Comparison of ENCODE assay signal across 1 cellular context in genomic region chr5:149345147-149345891, GRCh38.
TF ChIP-seq lines count a peak whose summit lies in the region.

Gene GRPEL2, plus strand, starts transcription at chr5:149345499. Its CDS starts 41 bp downstream, at chr5:149345540.

TF ChIP-seq in K562, 482 proteins besides CTCF, POLR2A, EP300 and RAD21 (continued from another document and continues in another):
- TF ChIP-seq SIX5 (IDR thresholded peaks at IDR 0.05; ENCODE audit: borderline replicate concordance in 1 of 2, insufficient read depth in 1 of 2, low read depth in 1 of 2, low read length in 2 of 2) (peak; percentile 31 to 41; a peak in 3 of 4 replicates), VEZF1 (CRISPR knock-in tag; IDR thresholded peaks at IDR 0.05) (no peak; the same call in 1 of the 2 replicates), DACH1 (IDR thresholded peaks at IDR 0.05; ENCODE audit: partially characterized antibody) (no peak), GATA2 (CRISPR knock-in tag; IDR thresholded peaks at IDR 0.05) (no peak), IRF2 (CRISPR knock-in tag; IDR thresholded peaks at IDR 0.05) (no peak), RBM17 (IDR thresholded peaks at IDR 0.05; ENCODE audit: borderline replicate concordance, low read depth, low read length) (no peak), GABPA (tag; conservative IDR thresholded peaks at IDR 0.05; ENCODE audit: low read depth) (peak; percentile 100), ETS2 (tag; IDR thresholded peaks at IDR 0.05; ENCODE audit: borderline replicate concordance, poor library complexity, severe bottlenecking) (no peak), KLF16 (IDR thresholded peaks at IDR 0.05) (no peak), ZFP36 (IDR thresholded peaks at IDR 0.05; ENCODE audit: low read depth, low read length, partially characterized antibody) (no peak), ZNF165 (CRISPR knock-in tag; IDR thresholded peaks at IDR 0.05; ENCODE audit: borderline replicate concordance) (no peak), ZHX1 (conservative IDR thresholded peaks at IDR 0.05; ENCODE audit: low read length) (no peak; the same call in 1 of the 2 replicates), ETV6 (IDR thresholded peaks at IDR 0.05; ENCODE audit: borderline replicate concordance in 1 of 2, low read depth in 2 of 2, low read length in 1 of 2) (peak; percentile 74 to 88; a peak in 3 of 4 replicates), ETV6 (CRISPR knock-in tag; IDR thresholded peaks at IDR 0.05; ENCODE audit: borderline replicate concordance) (peak; percentile 26; the same call in 1 of the 2 replicates), BRD4 (IDR thresholded peaks at IDR 0.05) (peak; percentile 61; the same call in 1 of the 2 replicates), ZKSCAN8 (CRISPR knock-in tag; IDR thresholded peaks at IDR 0.05) (no peak), SRSF3 (IDR thresholded peaks at IDR 0.05; ENCODE audit: insufficient read depth, low read length) (peak; percentile 45; the same call in 1 of the 2 replicates), ZNF217 (CRISPR knock-in tag; IDR thresholded peaks at IDR 0.05) (no peak), C11orf30 (IDR thresholded peaks at IDR 0.05; ENCODE audit: low read depth) (peak; percentile 85), SP2 (IDR thresholded peaks at IDR 0.05; ENCODE audit: extremely low read depth, low read depth, low read length, poor library complexity, severe bottlenecking) (no peak), SAP30 (IDR thresholded peaks at IDR 0.05; ENCODE audit: borderline replicate concordance, insufficient read depth, low read depth, low read length, poor library complexity, severe bottlenecking) (peak; percentile 46), CC2D1A (IDR thresholded peaks at IDR 0.05) (peak; percentile 26; the same call in 1 of the 2 replicates), LARP7 (IDR thresholded peaks at IDR 0.05) (no peak; the same call in 1 of the 2 replicates), ZNF184 (CRISPR knock-in tag; IDR thresholded peaks at IDR 0.05) (no peak), MBD2 (IDR thresholded peaks at IDR 0.05; ENCODE audit: borderline replicate concordance, low read depth) (peak; percentile 50; the same call in 1 of the 2 replicates), EWSR1 (IDR thresholded peaks at IDR 0.05; ENCODE audit: borderline replicate concordance, low read depth, partially characterized antibody) (no peak), ERF (CRISPR knock-in tag; IDR thresholded peaks at IDR 0.05) (0 out of 2 replicates have a peak, but pooled peaks have one; percentile 45), ZNF830 (CRISPR knock-in tag; IDR thresholded peaks at IDR 0.05) (peak; percentile 73; the same call in 1 of the 2 replicates), SREBF1 (IDR thresholded peaks at IDR 0.05; ENCODE audit: borderline replicate concordance, low read depth, low read length) (0 out of 2 replicates have a peak, but pooled peaks have one; percentile 16), ZNF592 (IDR thresholded peaks at IDR 0.05) (no peak), SNAPC5 (CRISPR knock-in tag; IDR thresholded peaks at IDR 0.05) (no peak), ARID2 (IDR thresholded peaks at IDR 0.05) (no peak), TRIM28 (IDR thresholded peaks at IDR 0.05) (peak; percentile 95), OTX1 (CRISPR knock-in tag; IDR thresholded peaks at IDR 0.05) (no peak), SREBF2 (CRISPR knock-in tag; IDR thresholded peaks at IDR 0.05) (no peak)
- TF ChIP-seq, protein P1, sequence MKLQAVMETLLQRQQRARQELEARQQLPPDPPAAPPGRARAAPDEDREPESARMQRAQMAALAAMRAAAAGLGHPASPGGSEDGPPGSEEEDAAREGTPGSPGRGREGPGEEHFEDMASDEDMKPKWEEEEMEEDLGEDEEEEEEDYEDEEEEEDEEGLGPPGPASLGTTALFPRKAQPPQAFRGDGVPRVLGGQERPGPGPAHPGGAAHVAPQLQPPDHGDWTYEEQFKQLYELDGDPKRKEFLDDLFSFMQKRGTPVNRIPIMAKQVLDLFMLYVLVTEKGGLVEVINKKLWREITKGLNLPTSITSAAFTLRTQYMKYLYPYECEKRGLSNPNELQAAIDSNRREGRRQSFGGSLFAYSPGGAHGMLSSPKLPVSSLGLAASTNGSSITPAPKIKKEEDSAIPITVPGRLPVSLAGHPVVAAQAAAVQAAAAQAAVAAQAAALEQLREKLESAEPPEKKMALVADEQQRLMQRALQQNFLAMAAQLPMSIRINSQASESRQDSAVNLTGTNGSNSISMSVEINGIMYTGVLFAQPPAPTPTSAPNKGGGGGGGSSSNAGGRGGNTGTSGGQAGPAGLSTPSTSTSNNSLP (IDR thresholded peaks at IDR 0.05; ENCODE audit: borderline replicate concordance, low read depth, low read length), result no peak
- TF ChIP-seq, protein P2, sequence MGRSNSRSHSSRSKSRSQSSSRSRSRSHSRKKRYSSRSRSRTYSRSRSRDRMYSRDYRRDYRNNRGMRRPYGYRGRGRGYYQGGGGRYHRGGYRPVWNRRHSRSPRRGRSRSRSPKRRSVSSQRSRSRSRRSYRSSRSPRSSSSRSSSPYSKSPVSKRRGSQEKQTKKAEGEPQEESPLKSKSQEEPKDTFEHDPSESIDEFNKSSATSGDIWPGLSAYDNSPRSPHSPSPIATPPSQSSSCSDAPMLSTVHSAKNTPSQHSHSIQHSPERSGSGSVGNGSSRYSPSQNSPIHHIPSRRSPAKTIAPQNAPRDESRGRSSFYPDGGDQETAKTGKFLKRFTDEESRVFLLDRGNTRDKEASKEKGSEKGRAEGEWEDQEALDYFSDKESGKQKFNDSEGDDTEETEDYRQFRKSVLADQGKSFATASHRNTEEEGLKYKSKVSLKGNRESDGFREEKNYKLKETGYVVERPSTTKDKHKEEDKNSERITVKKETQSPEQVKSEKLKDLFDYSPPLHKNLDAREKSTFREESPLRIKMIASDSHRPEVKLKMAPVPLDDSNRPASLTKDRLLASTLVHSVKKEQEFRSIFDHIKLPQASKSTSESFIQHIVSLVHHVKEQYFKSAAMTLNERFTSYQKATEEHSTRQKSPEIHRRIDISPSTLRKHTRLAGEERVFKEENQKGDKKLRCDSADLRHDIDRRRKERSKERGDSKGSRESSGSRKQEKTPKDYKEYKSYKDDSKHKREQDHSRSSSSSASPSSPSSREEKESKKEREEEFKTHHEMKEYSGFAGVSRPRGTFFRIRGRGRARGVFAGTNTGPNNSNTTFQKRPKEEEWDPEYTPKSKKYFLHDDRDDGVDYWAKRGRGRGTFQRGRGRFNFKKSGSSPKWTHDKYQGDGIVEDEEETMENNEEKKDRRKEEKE (IDR thresholded peaks at IDR 0.05; ENCODE audit: borderline replicate concordance in 1 of 2, control insufficient read depth in 1 of 2, low read depth in 2 of 2, low read length in 1 of 2), result peak in 1 of 2 experiments; percentile 90; a peak in 1 of 4 replicates
- TF ChIP-seq, protein P3, sequence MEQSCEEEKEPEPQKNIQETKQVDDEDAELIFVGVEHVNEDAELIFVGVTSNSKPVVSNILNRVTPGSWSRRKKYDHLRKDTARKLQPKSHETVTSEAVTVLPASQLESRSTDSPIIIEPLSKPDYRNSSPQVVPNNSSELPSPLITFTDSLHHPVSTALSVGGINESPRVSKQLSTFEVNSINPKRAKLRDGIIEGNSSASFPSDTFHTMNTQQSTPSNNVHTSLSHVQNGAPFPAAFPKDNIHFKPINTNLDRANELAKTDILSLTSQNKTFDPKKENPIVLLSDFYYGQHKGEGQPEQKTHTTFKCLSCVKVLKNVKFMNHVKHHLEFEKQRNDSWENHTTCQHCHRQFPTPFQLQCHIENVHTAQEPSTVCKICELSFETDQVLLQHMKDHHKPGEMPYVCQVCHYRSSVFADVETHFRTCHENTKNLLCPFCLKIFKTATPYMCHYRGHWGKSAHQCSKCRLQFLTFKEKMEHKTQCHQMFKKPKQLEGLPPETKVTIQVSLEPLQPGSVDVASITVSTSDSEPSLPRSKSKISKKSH (CRISPR knock-in tag; IDR thresholded peaks at IDR 0.05), result no peak
- TF ChIP-seq, protein P4, sequence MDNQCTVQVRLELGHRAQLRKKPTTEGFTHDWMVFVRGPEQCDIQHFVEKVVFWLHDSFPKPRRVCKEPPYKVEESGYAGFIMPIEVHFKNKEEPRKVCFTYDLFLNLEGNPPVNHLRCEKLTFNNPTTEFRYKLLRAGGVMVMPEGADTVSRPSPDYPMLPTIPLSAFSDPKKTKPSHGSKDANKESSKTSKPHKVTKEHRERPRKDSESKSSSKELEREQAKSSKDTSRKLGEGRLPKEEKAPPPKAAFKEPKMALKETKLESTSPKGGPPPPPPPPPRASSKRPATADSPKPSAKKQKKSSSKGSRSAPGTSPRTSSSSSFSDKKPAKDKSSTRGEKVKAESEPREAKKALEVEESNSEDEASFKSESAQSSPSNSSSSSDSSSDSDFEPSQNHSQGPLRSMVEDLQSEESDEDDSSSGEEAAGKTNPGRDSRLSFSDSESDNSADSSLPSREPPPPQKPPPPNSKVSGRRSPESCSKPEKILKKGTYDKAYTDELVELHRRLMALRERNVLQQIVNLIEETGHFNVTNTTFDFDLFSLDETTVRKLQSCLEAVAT (IDR thresholded peaks at IDR 0.05), result peak; percentile 28 to 60; a peak in 1 of 4 replicates
